ENCODE assay signal across 12 cellular contexts in genomic region chr12:54504550-54504949, GRCh38. TPM values are rescaled to one million over a fixed set of nuclear protein-coding genes. Genes with fewer than 3 reads are reported as not detected.
"Had no signal": no experiment of that assay in that cellular context is flagged by ENCODE, and none has a peak within 500 bp of the region (broad histone marks: within the 10 kb centered on the region; RNA-seq: fewer than 3 reads in every experiment).

No MANE protein-coding gene starts in this region.

- H3K9me3 ChIP-seq: esophagus squamous epithelium had no signal

- H3K4me1 ChIP-seq: esophagus squamous epithelium had no signal

- H3K36me3 ChIP-seq: cardiac muscle cell had no signal

- H3K27ac ChIP-seq: cardiac muscle cell, esophagus squamous epithelium, skin epidermis had no signal

- H3K27me3 Mint-ChIP-seq: naive B cell had no signal

- H3K4me3 ChIP-seq: cardiac muscle cell, esophagus squamous epithelium, lung, skin epidermis had no signal

- H3K27me3 ChIP-seq: cardiac muscle cell, esophagus squamous epithelium had no signal

- DNase-seq: activated CD4-positive, alpha-beta T cell treated with anti-CD3 and anti-CD28 coated beads for 4 hours; activated gamma-delta T cell treated with Interleukin-2 at 50 U/mL for 16 hours; activated T-cell treated with anti-CD3 and anti-CD28 coated beads, Interleukin-2, amount 50 U/mL, for 1 hour; esophagus squamous epithelium; head of caudate nucleus; left colon; naive B cell; posterior cingulate gyrus; stimulated activated CD4-positive, alpha-beta T cell treated with anti-CD3 and anti-CD28 coated beads, Interleukin-4, amount 100 ng/mL, for 4 hours had no signal

- ATAC-seq: left colon had no signal

- H3K9me3 Mint-ChIP-seq: naive B cell had no signal

RNA-seq across cellular contexts. Expression of gene GTSF1, which starts 31.1 kb away (rescaled TPM):
- total RNA-seq: cardiac muscle cell had no signal
- polyA plus RNA-seq: cardiac muscle cell had no signal
